Comparison of ENCODE assay signal across 8 cellular contexts in the genomic region with DNA sequence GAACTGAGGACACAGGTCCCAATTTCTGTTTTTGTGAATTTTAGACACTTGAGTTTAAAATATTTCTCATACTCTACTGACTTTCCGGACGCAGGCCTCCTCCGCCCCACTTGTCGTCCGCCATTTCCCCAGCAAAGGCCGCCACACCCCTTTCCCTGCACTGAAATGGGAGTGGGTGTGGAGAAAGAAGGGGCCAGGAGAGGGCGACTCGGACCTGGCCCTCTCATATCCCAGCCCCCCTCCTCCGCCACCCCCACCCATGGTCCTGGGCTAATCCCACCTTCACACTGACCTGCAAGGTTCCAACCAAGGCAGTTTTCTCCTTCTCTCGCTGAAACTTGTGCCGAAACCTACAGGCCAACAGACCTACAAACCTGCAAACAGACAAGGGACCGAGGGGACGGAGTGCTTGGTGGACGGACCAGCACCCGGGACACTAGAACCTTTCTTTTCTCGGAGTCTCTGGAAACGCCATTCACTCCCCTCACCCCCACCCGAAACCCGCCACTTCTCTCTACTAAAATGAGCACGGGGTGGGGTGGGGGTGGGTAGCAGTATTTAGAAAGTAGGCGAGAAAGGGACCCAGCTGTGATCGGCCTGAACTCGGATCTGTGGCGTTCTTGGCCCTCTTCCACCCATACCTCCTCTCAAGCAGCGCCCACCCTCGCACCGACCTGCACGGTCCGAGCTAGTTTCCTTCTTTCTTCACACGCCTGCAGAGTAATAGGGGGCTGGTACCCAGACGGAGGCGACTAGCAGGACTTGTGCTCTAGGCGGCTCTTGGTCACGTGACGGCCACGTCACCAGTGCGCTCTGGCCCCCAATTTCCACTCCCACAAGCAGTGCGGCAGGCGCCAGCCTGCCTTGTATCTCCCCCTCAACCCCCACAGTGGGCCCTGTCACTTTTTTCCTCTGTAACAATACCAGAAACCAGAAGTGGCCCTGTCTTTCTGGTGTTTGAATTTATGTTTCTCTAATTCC. TPM values are rescaled to one million over a fixed set of nuclear protein-coding genes. Genes with fewer than 3 reads are reported as not detected.
DNase-seq lines count a peak whose midpoint lies in the region; ATAC-seq and TF ChIP-seq lines count a peak whose summit lies in the region.

A gene (minus strand): TSS at position 790 of the 981 bp plus-strand sequence. CDS start 1,380 bp downstream, outside the sequence.

- peak within 1 kb of the TSS; percentile 78 for H3K27ac Mint-ChIP-seq in activated CD4-positive, alpha-beta memory T cell treated with anti-CD3 and anti-CD28 coated beads, Interleukin-2, amount 10 ng/mL, durations not matched to agents 7 days and 5 days
- peak within 1 kb of the TSS; percentile 86 to 93 for H3K27ac Mint-ChIP-seq in effector memory CD8-positive, alpha-beta T cell

- H3K36me3 ChIP-seq in BJ (ENCODE audit: control insufficient read depth, insufficient read depth, low read length) (no peaks in the 10 kb centered on the region; the same call in 1 of the 2 replicates), mesenchymal stem cell (ENCODE audit: control insufficient read depth in 1 of 2, insufficient read depth in 2 of 2, low read depth in 1 of 2, low read length in 2 of 2) (peaks cover 0 to 5% of the 10 kb centered on the region in 2 experiments)

- peaks cover 6% of the 10 kb centered on the region for H3K4me1 ChIP-seq in mesenchymal stem cell (ENCODE audit: control insufficient read depth, insufficient read depth, low read depth, low read length)

- H2AFZ ChIP-seq in mesenchymal stem cell (ENCODE audit: low read depth, low read length), result no peak within 1 kb of the TSS

- DNase-seq in BJ (ENCODE audit: low read depth), result no peak
- peak; percentile 43 for DNase-seq in NCI-H524 treated with DMSO at 0.1 percent for 48 hours (lab: John Stamatoyannopoulos, UW)
- DNase-seq in activated CD4-positive, alpha-beta memory T cell treated with anti-CD3 and anti-CD28 coated beads, Interleukin-2, amount 10 ng/mL, durations not matched to agents 7 days and 5 days, result peak; percentile 76
- peak; percentile 60 to 64 (median 64) for DNase-seq in effector memory CD8-positive, alpha-beta T cell
- DNase-seq in mesenchymal stem cell, result peak; percentile 85
- peak; percentile 49 for DNase-seq in stimulated activated CD8-positive, alpha-beta memory T cell treated with anti-CD3 and anti-CD28 coated beads, Interleukin-15, amount 100 ng/mL, for 1 hour (ENCODE audit: low read depth)

- peaks cover 4% of the 10 kb centered on the region for H3K36me3 Mint-ChIP-seq in activated CD4-positive, alpha-beta memory T cell treated with anti-CD3 and anti-CD28 coated beads, Interleukin-2, amount 10 ng/mL, durations not matched to agents 7 days and 5 days (ENCODE audit: low read depth)
- peaks cover 12% of the 10 kb centered on the region for H3K36me3 Mint-ChIP-seq in effector memory CD8-positive, alpha-beta T cell (ENCODE audit: insufficient read depth)

- POLR2A ChIA-PET in BJ (lab: Charles Lee), result no interaction called here
- POLR2A ChIA-PET in activated CD4-positive, alpha-beta memory T cell treated with anti-CD3 and anti-CD28 coated beads, Interleukin-2, amount 10 ng/mL, durations not matched to agents 7 days and 5 days (lab: Charles Lee), result interaction anchor here (1.1 kb wide), 1 partner anchor 315 kb away, joined by 3 read pairs; a partner anchor contains a TSS

- no peak within 1 kb of the TSS for H4K8ac ChIP-seq in mesenchymal stem cell (ENCODE audit: low read length)

- peak within 1 kb of the TSS; percentile 55 for H3K27ac ChIP-seq in mesenchymal stem cell (ENCODE audit: low read length, poor library complexity, severe bottlenecking)

- no peaks in the 10 kb centered on the region for H3K9me3 ChIP-seq in mesenchymal stem cell (ENCODE audit: control insufficient read depth, low read length)

- peak; percentile 97 for ATAC-seq in HG03432 (IDR thresholded peaks at IDR 0.05; ENCODE audit: unreplicated experiment)
- peak; percentile 86 for ATAC-seq in effector memory CD8-positive, alpha-beta T cell (replicated peaks)

- peaks cover 23% of the 10 kb centered on the region for H3K4me1 Mint-ChIP-seq in activated CD4-positive, alpha-beta memory T cell treated with anti-CD3 and anti-CD28 coated beads, Interleukin-2, amount 10 ng/mL, durations not matched to agents 7 days and 5 days
- H3K4me1 Mint-ChIP-seq in effector memory CD8-positive, alpha-beta T cell (ENCODE audit: low read depth in 2 of 2), result peaks cover 13 to 20% of the 10 kb centered on the region in 2 donors

- H2AK5ac ChIP-seq in mesenchymal stem cell (ENCODE audit: low read length, severe bottlenecking), result no peak within 1 kb of the TSS

- H3K27me3 ChIP-seq in BJ (ENCODE audit: control insufficient read depth, insufficient read depth, low read length) (no peaks in the 10 kb centered on the region), mesenchymal stem cell (ENCODE audit: control insufficient read depth in 1 of 2, insufficient read depth in 1 of 2, low read length in 2 of 2) (no peaks in the 10 kb centered on the region)

- peak within 1 kb of the TSS; percentile 47 for H3K4me2 ChIP-seq in mesenchymal stem cell (ENCODE audit: low read length, poor library complexity, severe bottlenecking)

- H3K9me3 Mint-ChIP-seq in activated CD4-positive, alpha-beta memory T cell treated with anti-CD3 and anti-CD28 coated beads, Interleukin-2, amount 10 ng/mL, durations not matched to agents 7 days and 5 days, result no peaks in the 10 kb centered on the region
- H3K9me3 Mint-ChIP-seq in effector memory CD8-positive, alpha-beta T cell, result no peaks in the 10 kb centered on the region

- H4K91ac ChIP-seq in mesenchymal stem cell (ENCODE audit: low read length), result no peak within 1 kb of the TSS

- H2BK12ac ChIP-seq in mesenchymal stem cell (ENCODE audit: low read length in 2 of 2), result peak within 1 kb of the TSS in 1 of 2 experiments; percentile 31

- H3K27me3 Mint-ChIP-seq in activated CD4-positive, alpha-beta memory T cell treated with anti-CD3 and anti-CD28 coated beads, Interleukin-2, amount 10 ng/mL, durations not matched to agents 7 days and 5 days, result no peaks in the 10 kb centered on the region
- no peaks in the 10 kb centered on the region for H3K27me3 Mint-ChIP-seq in effector memory CD8-positive, alpha-beta T cell

- H3K9ac ChIP-seq in mesenchymal stem cell (ENCODE audit: low read length), result peak within 1 kb of the TSS; percentile 88

- peak within 1 kb of the TSS; percentile 17 to 88 for H3K18ac ChIP-seq in mesenchymal stem cell (ENCODE audit: low read depth in 1 of 2, low read length in 2 of 2)

- peak; percentile 62 for TF ChIP-seq POLR2A in GM19099 (IDR thresholded peaks at IDR 0.05; ENCODE audit: extremely low read depth, insufficient read length, low read depth)

- peak within 1 kb of the TSS in 1 of 2 experiments; percentile 82 for H3K4ac ChIP-seq in mesenchymal stem cell (ENCODE audit: low read depth in 1 of 2, low read length in 2 of 2)

- H2BK120ac ChIP-seq in mesenchymal stem cell (ENCODE audit: low read depth, low read length), result no peak within 1 kb of the TSS

- peak within 1 kb of the TSS; percentile 93 for H3K4me3 Mint-ChIP-seq in activated CD4-positive, alpha-beta memory T cell treated with anti-CD3 and anti-CD28 coated beads, Interleukin-2, amount 10 ng/mL, durations not matched to agents 7 days and 5 days
- H3K4me3 Mint-ChIP-seq in effector memory CD8-positive, alpha-beta T cell, result peak within 1 kb of the TSS; percentile 88 to 91

- peak within 1 kb of the TSS; percentile 75 for H3K4me3 ChIP-seq in BJ (ENCODE audit: low read depth, low read length)
- H3K4me3 ChIP-seq in mesenchymal stem cell (ENCODE audit: insufficient read depth in 1 of 2, low read depth in 1 of 2, low read length in 2 of 2), result peak within 1 kb of the TSS; percentile 69 to 86

- peak; percentile 46 for TF ChIP-seq CTCF in BJ (IDR thresholded peaks at IDR 0.05; ENCODE audit: insufficient read depth, low read depth, low read length)

- H2BK5ac ChIP-seq in mesenchymal stem cell (ENCODE audit: low read depth, low read length, poor library complexity, severe bottlenecking), result no peak within 1 kb of the TSS

- no peak within 1 kb of the TSS for H2BK15ac ChIP-seq in mesenchymal stem cell (ENCODE audit: low read depth, poor library complexity, severe bottlenecking)

- 1% methylated on average over 15 of the region's 39 CpGs for WGBS in mesenchymal stem cell

- H3K79me1 ChIP-seq in mesenchymal stem cell (replicated peaks; ENCODE audit: low read length, poor library complexity, severe bottlenecking), result peaks cover 3% of the 10 kb centered on the region

- CTCF ChIA-PET in BJ (lab: Yijun Ruan, JAX), result no interaction called here
- CTCF ChIA-PET in activated CD4-positive, alpha-beta memory T cell treated with anti-CD3 and anti-CD28 coated beads, Interleukin-2, amount 10 ng/mL, durations not matched to agents 7 days and 5 days (lab: Charles Lee), result interaction anchor here (0.6 kb wide), 1 partner anchor 188 kb away, joined by 4 read pairs; no protein-coding TSS in a partner anchor

- H3K14ac ChIP-seq in mesenchymal stem cell (ENCODE audit: low read length in 2 of 2), result no peak within 1 kb of the TSS

- no peak within 1 kb of the TSS for H3K23ac ChIP-seq in mesenchymal stem cell (ENCODE audit: low read length in 2 of 2)

RNA-seq across cellular contexts. Expression of the gene that starts here (rescaled TPM):
- polyA plus RNA-seq in BJ (2011; rRNA removed), result 64.4 and 92.0 TPM in 2 replicates
- polyA minus RNA-seq in BJ (2011; rRNA and poly(A)+ RNA removed), result 8.2 and 13.1 TPM in 2 replicates
- total RNA-seq in activated CD4-positive, alpha-beta memory T cell treated with anti-CD3 and anti-CD28 coated beads, Interleukin-2, amount 10 ng/mL, durations not matched to agents 7 days and 5 days, result 10 to 100 TPM; 41.0 to 41.2 TPM
- polyA plus RNA-seq in mesenchymal stem cell (2013, experiment 1 of 2), result 132 TPM
- 133 TPM for polyA plus RNA-seq in mesenchymal stem cell (2013, experiment 2 of 2)
